Comparison of ENCODE assay signal across 2 cellular contexts in the genomic region with DNA sequence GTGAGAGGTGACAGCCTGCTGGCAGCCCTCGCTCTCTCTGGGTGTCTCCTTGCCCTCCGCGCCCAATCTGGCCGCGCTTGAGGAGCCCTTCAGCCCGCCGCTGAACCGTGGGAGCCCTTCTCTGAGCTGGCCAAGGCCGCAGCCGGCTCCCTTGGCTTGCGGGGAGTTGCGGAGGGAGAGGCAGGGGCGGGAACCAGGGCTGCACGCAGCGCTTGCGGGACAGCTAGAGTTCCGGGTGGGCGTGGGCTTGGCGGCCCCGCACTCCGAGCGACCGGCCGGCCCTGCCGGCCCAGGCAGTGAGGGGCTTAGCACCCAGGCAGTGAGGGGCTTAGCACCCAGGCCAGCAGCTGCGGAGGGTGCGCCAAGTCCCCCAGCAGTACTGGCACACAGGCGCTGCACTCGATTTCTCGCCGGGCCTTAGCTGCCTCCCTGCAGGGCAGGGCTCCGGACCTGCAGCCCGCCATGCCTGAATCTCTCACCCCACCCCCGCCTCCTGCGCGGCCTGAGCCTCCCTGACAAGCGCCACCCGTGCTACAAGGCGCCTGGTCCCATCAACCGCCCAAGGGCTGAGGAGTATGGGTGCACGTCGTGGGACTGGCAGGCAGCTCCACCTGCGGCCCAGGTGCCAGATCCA.
TF ChIP-seq lines count a peak whose summit lies in the region.

No MANE protein-coding gene starts in this region.

TF ChIP-seq in GM23338, 12 proteins besides CTCF, POLR2A, EP300 and RAD21 (continued from another document):
- TF ChIP-seq, protein P1, sequence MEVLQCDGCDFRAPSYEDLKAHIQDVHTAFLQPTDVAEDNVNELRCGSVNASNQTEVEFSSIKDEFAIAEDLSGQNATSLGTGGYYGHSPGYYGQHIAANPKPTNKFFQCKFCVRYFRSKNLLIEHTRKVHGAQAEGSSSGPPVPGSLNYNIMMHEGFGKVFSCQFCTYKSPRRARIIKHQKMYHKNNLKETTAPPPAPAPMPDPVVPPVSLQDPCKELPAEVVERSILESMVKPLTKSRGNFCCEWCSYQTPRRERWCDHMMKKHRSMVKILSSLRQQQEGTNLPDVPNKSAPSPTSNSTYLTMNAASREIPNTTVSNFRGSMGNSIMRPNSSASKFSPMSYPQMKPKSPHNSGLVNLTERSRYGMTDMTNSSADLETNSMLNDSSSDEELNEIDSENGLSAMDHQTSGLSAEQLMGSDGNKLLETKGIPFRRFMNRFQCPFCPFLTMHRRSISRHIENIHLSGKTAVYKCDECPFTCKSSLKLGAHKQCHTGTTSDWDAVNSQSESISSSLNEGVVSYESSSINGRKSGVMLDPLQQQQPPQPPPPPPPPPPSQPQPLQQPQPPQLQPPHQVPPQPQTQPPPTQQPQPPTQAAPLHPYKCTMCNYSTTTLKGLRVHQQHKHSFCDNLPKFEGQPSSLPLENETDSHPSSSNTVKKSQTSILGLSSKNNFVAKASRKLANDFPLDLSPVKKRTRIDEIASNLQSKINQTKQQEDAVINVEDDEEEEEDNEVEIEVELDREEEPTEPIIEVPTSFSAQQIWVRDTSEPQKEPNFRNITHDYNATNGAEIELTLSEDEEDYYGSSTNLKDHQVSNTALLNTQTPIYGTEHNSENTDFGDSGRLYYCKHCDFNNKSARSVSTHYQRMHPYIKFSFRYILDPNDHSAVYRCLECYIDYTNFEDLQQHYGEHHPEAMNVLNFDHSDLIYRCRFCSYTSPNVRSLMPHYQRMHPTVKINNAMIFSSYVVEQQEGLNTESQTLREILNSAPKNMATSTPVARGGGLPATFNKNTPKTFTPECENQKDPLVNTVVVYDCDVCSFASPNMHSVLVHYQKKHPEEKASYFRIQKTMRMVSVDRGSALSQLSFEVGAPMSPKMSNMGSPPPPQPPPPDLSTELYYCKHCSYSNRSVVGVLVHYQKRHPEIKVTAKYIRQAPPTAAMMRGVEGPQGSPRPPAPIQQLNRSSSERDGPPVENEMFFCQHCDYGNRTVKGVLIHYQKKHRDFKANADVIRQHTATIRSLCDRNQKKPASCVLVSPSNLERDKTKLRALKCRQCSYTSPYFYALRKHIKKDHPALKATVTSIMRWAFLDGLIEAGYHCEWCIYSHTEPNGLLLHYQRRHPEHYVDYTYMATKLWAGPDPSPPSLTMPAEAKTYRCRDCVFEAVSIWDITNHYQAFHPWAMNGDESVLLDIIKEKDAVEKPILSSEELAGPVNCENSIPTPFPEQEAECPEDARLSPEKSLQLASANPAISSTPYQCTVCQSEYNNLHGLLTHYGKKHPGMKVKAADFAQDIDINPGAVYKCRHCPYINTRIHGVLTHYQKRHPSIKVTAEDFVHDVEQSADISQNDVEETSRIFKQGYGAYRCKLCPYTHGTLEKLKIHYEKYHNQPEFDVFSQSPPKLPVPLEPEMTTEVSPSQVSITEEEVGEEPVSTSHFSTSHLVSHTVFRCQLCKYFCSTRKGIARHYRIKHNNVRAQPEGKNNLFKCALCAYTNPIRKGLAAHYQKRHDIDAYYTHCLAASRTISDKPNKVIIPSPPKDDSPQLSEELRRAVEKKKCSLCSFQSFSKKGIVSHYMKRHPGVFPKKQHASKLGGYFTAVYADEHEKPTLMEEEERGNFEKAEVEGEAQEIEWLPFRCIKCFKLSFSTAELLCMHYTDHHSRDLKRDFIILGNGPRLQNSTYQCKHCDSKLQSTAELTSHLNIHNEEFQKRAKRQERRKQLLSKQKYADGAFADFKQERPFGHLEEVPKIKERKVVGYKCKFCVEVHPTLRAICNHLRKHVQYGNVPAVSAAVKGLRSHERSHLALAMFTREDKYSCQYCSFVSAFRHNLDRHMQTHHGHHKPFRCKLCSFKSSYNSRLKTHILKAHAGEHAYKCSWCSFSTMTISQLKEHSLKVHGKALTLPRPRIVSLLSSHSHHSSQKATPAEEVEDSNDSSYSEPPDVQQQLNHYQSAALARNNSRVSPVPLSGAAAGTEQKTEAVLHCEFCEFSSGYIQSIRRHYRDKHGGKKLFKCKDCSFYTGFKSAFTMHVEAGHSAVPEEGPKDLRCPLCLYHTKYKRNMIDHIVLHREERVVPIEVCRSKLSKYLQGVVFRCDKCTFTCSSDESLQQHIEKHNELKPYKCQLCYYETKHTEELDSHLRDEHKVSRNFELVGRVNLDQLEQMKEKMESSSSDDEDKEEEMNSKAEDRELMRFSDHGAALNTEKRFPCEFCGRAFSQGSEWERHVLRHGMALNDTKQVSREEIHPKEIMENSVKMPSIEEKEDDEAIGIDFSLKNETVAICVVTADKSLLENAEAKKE (CRISPR knock-in tag; IDR thresholded peaks at IDR 0.05) = no peak
- TF ChIP-seq, protein P2, sequence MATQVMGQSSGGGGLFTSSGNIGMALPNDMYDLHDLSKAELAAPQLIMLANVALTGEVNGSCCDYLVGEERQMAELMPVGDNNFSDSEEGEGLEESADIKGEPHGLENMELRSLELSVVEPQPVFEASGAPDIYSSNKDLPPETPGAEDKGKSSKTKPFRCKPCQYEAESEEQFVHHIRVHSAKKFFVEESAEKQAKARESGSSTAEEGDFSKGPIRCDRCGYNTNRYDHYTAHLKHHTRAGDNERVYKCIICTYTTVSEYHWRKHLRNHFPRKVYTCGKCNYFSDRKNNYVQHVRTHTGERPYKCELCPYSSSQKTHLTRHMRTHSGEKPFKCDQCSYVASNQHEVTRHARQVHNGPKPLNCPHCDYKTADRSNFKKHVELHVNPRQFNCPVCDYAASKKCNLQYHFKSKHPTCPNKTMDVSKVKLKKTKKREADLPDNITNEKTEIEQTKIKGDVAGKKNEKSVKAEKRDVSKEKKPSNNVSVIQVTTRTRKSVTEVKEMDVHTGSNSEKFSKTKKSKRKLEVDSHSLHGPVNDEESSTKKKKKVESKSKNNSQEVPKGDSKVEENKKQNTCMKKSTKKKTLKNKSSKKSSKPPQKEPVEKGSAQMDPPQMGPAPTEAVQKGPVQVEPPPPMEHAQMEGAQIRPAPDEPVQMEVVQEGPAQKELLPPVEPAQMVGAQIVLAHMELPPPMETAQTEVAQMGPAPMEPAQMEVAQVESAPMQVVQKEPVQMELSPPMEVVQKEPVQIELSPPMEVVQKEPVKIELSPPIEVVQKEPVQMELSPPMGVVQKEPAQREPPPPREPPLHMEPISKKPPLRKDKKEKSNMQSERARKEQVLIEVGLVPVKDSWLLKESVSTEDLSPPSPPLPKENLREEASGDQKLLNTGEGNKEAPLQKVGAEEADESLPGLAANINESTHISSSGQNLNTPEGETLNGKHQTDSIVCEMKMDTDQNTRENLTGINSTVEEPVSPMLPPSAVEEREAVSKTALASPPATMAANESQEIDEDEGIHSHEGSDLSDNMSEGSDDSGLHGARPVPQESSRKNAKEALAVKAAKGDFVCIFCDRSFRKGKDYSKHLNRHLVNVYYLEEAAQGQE (IDR thresholded peaks at IDR 0.05; ENCODE audit: unreplicated experiment) = no peak
- no peak for TF ChIP-seq EZH2 (IDR thresholded peaks at IDR 0.05; ENCODE audit: low read depth, unreplicated experiment)
- no peak for TF ChIP-seq ZNF114 (CRISPR knock-in tag; IDR thresholded peaks at IDR 0.05)
- no peak for TF ChIP-seq EZH2phosphoT487 (IDR thresholded peaks at IDR 0.05; ENCODE audit: unreplicated experiment)

TF ChIP-seq in WTC11, 78 proteins besides CTCF, POLR2A, EP300 and RAD21 (continued from another document):
- TF ChIP-seq, protein P3, sequence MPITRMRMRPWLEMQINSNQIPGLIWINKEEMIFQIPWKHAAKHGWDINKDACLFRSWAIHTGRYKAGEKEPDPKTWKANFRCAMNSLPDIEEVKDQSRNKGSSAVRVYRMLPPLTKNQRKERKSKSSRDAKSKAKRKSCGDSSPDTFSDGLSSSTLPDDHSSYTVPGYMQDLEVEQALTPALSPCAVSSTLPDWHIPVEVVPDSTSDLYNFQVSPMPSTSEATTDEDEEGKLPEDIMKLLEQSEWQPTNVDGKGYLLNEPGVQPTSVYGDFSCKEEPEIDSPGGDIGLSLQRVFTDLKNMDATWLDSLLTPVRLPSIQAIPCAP (CRISPR knock-in tag; IDR thresholded peaks at IDR 0.05) = no peak
- TF ChIP-seq, protein P4, sequence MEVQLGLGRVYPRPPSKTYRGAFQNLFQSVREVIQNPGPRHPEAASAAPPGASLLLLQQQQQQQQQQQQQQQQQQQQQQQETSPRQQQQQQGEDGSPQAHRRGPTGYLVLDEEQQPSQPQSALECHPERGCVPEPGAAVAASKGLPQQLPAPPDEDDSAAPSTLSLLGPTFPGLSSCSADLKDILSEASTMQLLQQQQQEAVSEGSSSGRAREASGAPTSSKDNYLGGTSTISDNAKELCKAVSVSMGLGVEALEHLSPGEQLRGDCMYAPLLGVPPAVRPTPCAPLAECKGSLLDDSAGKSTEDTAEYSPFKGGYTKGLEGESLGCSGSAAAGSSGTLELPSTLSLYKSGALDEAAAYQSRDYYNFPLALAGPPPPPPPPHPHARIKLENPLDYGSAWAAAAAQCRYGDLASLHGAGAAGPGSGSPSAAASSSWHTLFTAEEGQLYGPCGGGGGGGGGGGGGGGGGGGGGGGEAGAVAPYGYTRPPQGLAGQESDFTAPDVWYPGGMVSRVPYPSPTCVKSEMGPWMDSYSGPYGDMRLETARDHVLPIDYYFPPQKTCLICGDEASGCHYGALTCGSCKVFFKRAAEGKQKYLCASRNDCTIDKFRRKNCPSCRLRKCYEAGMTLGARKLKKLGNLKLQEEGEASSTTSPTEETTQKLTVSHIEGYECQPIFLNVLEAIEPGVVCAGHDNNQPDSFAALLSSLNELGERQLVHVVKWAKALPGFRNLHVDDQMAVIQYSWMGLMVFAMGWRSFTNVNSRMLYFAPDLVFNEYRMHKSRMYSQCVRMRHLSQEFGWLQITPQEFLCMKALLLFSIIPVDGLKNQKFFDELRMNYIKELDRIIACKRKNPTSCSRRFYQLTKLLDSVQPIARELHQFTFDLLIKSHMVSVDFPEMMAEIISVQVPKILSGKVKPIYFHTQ (CRISPR knock-in tag; IDR thresholded peaks at IDR 0.05) = no peak
- TF ChIP-seq, protein P5, sequence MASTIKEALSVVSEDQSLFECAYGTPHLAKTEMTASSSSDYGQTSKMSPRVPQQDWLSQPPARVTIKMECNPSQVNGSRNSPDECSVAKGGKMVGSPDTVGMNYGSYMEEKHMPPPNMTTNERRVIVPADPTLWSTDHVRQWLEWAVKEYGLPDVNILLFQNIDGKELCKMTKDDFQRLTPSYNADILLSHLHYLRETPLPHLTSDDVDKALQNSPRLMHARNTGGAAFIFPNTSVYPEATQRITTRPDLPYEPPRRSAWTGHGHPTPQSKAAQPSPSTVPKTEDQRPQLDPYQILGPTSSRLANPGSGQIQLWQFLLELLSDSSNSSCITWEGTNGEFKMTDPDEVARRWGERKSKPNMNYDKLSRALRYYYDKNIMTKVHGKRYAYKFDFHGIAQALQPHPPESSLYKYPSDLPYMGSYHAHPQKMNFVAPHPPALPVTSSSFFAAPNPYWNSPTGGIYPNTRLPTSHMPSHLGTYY (CRISPR knock-in tag; IDR thresholded peaks at IDR 0.05) = no peak
- TF ChIP-seq NFYB (CRISPR knock-in tag; conservative IDR thresholded peaks at IDR 0.05; ENCODE audit: low read depth) = no peak
- TF ChIP-seq, protein P6, sequence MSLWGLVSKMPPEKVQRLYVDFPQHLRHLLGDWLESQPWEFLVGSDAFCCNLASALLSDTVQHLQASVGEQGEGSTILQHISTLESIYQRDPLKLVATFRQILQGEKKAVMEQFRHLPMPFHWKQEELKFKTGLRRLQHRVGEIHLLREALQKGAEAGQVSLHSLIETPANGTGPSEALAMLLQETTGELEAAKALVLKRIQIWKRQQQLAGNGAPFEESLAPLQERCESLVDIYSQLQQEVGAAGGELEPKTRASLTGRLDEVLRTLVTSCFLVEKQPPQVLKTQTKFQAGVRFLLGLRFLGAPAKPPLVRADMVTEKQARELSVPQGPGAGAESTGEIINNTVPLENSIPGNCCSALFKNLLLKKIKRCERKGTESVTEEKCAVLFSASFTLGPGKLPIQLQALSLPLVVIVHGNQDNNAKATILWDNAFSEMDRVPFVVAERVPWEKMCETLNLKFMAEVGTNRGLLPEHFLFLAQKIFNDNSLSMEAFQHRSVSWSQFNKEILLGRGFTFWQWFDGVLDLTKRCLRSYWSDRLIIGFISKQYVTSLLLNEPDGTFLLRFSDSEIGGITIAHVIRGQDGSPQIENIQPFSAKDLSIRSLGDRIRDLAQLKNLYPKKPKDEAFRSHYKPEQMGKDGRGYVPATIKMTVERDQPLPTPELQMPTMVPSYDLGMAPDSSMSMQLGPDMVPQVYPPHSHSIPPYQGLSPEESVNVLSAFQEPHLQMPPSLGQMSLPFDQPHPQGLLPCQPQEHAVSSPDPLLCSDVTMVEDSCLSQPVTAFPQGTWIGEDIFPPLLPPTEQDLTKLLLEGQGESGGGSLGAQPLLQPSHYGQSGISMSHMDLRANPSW (CRISPR knock-in tag; conservative IDR thresholded peaks at IDR 0.05; ENCODE audit: low read depth) = no peak
- no peak for TF ChIP-seq GRHL2 (CRISPR knock-in tag; IDR thresholded peaks at IDR 0.05; ENCODE audit: insufficient replicate concordance, severe bottlenecking)
